Comparison of ENCODE assay signal across 9 cellular contexts in genomic region chr1:64856564-64856963, GRCh38.
DNase-seq lines count a peak whose midpoint lies in the region; ATAC-seq and TF ChIP-seq lines count a peak whose summit lies in the region.
"Had no signal": no experiment of that assay in that cellular context is flagged by ENCODE, and none has a peak within 500 bp of the region (broad histone marks: within the 10 kb centered on the region; RNA-seq: fewer than 3 reads in every experiment).

No MANE protein-coding gene starts in this region.

- no peaks in the 10 kb centered on the region for H3K27me3 Mint-ChIP-seq in central memory CD8-positive, alpha-beta T cell
- H3K27me3 Mint-ChIP-seq in natural killer cell (ENCODE audit: low read depth in 2 of 2) (no peaks in the 10 kb centered on the region), H9 (ENCODE audit: low read depth) (no peaks in the 10 kb centered on the region)

- H3K56ac ChIP-seq in H9 (ENCODE audit: insufficient read length, low read depth, low read length) = no peak overlapping the region

- H2AK5ac ChIP-seq in H9 (ENCODE audit: insufficient read length, low read length) = no peak overlapping the region

- H3K36me3 ChIP-seq in thyroid gland = peaks cover 47 to 56% of the 10 kb centered on the region in 2 donors

- no peaks in the 10 kb centered on the region for H4K20me1 ChIP-seq in H9 (ENCODE audit: control insufficient read depth, insufficient read depth, insufficient read length)

- H3T11ph ChIP-seq in H9 (ENCODE audit: low read length) = no peak overlapping the region

- no peak overlapping the region for H3K23ac ChIP-seq in H9 (ENCODE audit: insufficient read length, low read depth, low read length)

- no peak overlapping the region for H3K14ac ChIP-seq in H9 (ENCODE audit: insufficient read depth, low read length)

- TF ChIP-seq CTCF in natural killer cell (IDR thresholded peaks at IDR 0.05) = no peak
- no peak for TF ChIP-seq CTCF in H9 (conservative IDR thresholded peaks at IDR 0.05)
- no peak for TF ChIP-seq CTCF in thyroid gland (IDR thresholded peaks at IDR 0.05)

- no peaks in the 10 kb centered on the region for H3K79me2 ChIP-seq in H9 (ENCODE audit: insufficient read depth, low read length)

- H3K4ac ChIP-seq in H9 (ENCODE audit: low read depth, low read length) = no peak overlapping the region

- H3K9me3 ChIP-seq in H9 (ENCODE audit: control insufficient read depth, low read depth, low read length) (no peaks in the 10 kb centered on the region), thyroid gland (no peaks in the 10 kb centered on the region)

- no peaks in the 10 kb centered on the region for H3K79me1 ChIP-seq in H9 (ENCODE audit: insufficient read depth, low read depth, low read length, poor library complexity, severe bottlenecking)

- no peak overlapping the region for H3K4me2 ChIP-seq in H9 (ENCODE audit: insufficient read depth, insufficient read length, low read length)

- DNase-seq in DMS 273 treated with DMSO at 0.1 percent for 48 hours (lab: John Stamatoyannopoulos, UW) = peak; percentile 71
- peak; percentile 91 for DNase-seq in NCI-H1694 (lab: John Stamatoyannopoulos, UW)
- DNase-seq in central memory CD8-positive, alpha-beta T cell (ENCODE audit: low spot score in 2 of 2) = no peak
- no peak for DNase-seq in natural killer cell
- DNase-seq in H9 = no peak
- DNase-seq in thyroid gland = no peak
- DNase-seq: NCI-H526 treated with DMSO at 0.1 percent for 48 hours had no signal

- H2BK15ac ChIP-seq in H9 (ENCODE audit: low read depth, low read length) = no peak overlapping the region

- H3K4me3 ChIP-seq in thyroid gland (replicated peaks in 1 of 3) = no peak overlapping the region

- no peak for TF ChIP-seq POLR2A in thyroid gland (IDR thresholded peaks at IDR 0.05)

- no peaks in the 10 kb centered on the region for H3K9me3 Mint-ChIP-seq in central memory CD8-positive, alpha-beta T cell
- H3K9me3 Mint-ChIP-seq in natural killer cell (no peaks in the 10 kb centered on the region), H9 (no peaks in the 10 kb centered on the region)

- ATAC-seq in central memory CD8-positive, alpha-beta T cell (replicated peaks; ENCODE audit: extremely low read depth, poor library complexity, severe bottlenecking) = no peak
- ATAC-seq in natural killer cell = no peak
- no peak for ATAC-seq in HG02981 (IDR thresholded peaks at IDR 0.05; ENCODE audit: unreplicated experiment)
- no peak for ATAC-seq in HG03521 (IDR thresholded peaks at IDR 0.05; ENCODE audit: unreplicated experiment)

- H3K18ac ChIP-seq in H9 (ENCODE audit: insufficient read length, low read depth, low read length) = no peak overlapping the region

- no peaks in the 10 kb centered on the region for H3K23me2 ChIP-seq in H9 (ENCODE audit: insufficient read length, low read depth, low read length, poor library complexity, severe bottlenecking)

- H4K91ac ChIP-seq in H9 (ENCODE audit: insufficient read length, low read depth, low read length) = no peak overlapping the region

- intact Hi-C loops in natural killer cell (cut with micrococcal nuclease) (no loop called here), thyroid gland (cut with DNase I) (no loop called here)

- no peak overlapping the region for H3K4me3 Mint-ChIP-seq in central memory CD8-positive, alpha-beta T cell
- H3K4me3 Mint-ChIP-seq in natural killer cell = peak overlapping the region; percentile 6
- no peak overlapping the region for H3K4me3 Mint-ChIP-seq in H9

- no peak overlapping the region for H2BK5ac ChIP-seq in H9 (ENCODE audit: insufficient read length, low read length)

- H2AFZ ChIP-seq in H9 (ENCODE audit: low read length) = no peak overlapping the region

- H3K27ac ChIP-seq in H9 (ENCODE audit: insufficient read length, low read depth, low read length) (no peak overlapping the region), thyroid gland (no peak overlapping the region)

- H2BK20ac ChIP-seq in H9 (ENCODE audit: low read depth, low read length, poor library complexity, severe bottlenecking) = no peak overlapping the region

- H3K27me3 ChIP-seq in H9 (ENCODE audit: insufficient read depth, low read length) (no peaks in the 10 kb centered on the region), thyroid gland (no peaks in the 10 kb centered on the region)

- peaks cover 35% of the 10 kb centered on the region for H3K4me1 Mint-ChIP-seq in central memory CD8-positive, alpha-beta T cell
- H3K4me1 Mint-ChIP-seq in natural killer cell = peaks cover 42 to 56% of the 10 kb centered on the region in 2 donors
- peaks cover 5 to 9% of the 10 kb centered on the region in 2 experiments for H3K4me1 Mint-ChIP-seq in H9

- no peak overlapping the region for H3K9ac ChIP-seq in H9 (ENCODE audit: extremely low read depth, insufficient read length, low read length)

- H2BK12ac ChIP-seq in H9 (ENCODE audit: insufficient read length, low read depth, low read length) = no peak overlapping the region

- peaks cover 67% of the 10 kb centered on the region for H3K36me3 Mint-ChIP-seq in central memory CD8-positive, alpha-beta T cell (ENCODE audit: insufficient read depth)
- H3K36me3 Mint-ChIP-seq in natural killer cell = peaks cover 28% of the 10 kb centered on the region
- H3K36me3 Mint-ChIP-seq in H9 (ENCODE audit: insufficient read depth in 1 of 3, low read depth in 3 of 3) = peaks cover 4 to 17% (median 16%) of the 10 kb centered on the region in 3 experiments; a peak in 5 of 7 replicates

- no peaks in the 10 kb centered on the region for H3K4me1 ChIP-seq in H9 (ENCODE audit: insufficient read depth, low read length)
- H3K4me1 ChIP-seq in thyroid gland = no peaks in the 10 kb centered on the region

- no peak overlapping the region for H4K5ac ChIP-seq in H9 (ENCODE audit: insufficient read length, low read depth, low read length)

- H4K8ac ChIP-seq in H9 (replicated peaks; ENCODE audit: insufficient read length, low read depth, low read length) = no peak overlapping the region

- peak overlapping the region; percentile 27 for H3K27ac Mint-ChIP-seq in central memory CD8-positive, alpha-beta T cell (ENCODE audit: low read depth)
- H3K27ac Mint-ChIP-seq in natural killer cell = peak overlapping the region in 1 of 2 donors; percentile 77
- H3K27ac Mint-ChIP-seq in H9 = peak overlapping the region in 1 of 3 experiments; percentile 21; a peak in 2 of 7 replicates

- WGBS in H9 (ENCODE audit: extremely low coverage, insufficient read length, low lambda C conversion rate) = no CpG with 5 or more reads among the region's 10 CpGs
- WGBS in thyroid gland, 2 donors = 77 to 88% methylated on average over 10 of the region's 10 CpGs

- no peak overlapping the region for H2BK120ac ChIP-seq in H9 (ENCODE audit: low read depth, low read length, poor library complexity, severe bottlenecking)

Comparison
In these comparisons a context has a peak if more than half of its experiments do, and no peak if none do; other contexts are left out.
1. DNase-seq: peak in DMS 273 treated with DMSO at 0.1 percent for 48 hours (single experiment) and NCI-H1694 (single experiment); none in central memory CD8-positive, alpha-beta T cell (0 of 2), natural killer cell (single experiment), H9 (single experiment) and thyroid gland (0 of 2).